ENCODE assay signal across 8 cellular contexts in the genomic region with DNA sequence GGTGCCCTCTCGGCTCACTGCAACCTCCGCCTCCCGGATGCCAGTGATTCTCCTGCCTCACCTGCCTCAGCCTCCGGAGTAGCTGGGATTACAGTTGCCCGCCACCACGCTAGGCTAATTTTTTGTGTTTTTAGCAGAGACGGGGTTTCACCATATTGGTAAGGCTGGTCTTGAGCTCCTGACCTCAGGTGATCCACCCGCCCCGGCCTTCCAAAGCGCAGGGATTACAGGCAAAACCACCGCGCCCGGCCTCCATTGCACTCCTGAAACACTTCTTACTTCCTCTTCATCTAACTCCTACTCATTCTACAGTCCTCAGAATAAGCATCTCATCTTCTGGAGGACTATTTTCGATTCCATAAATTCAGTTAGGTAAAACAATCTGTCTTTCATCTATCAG. TPM values are rescaled to one million over a fixed set of nuclear protein-coding genes. Genes with fewer than 3 reads are reported as not detected.
A peak's percentile ranks its signal among the peaks of the same experiment; 100 is the strongest.
DNase-seq lines count a peak whose midpoint lies in the region; ATAC-seq and TF ChIP-seq lines count a peak whose summit lies in the region.
"Not testable (repeated sequence)": the region's sequence is repeated elsewhere in the genome, so short reads cannot be mapped to it uniquely, and the experiment has no call there.

No MANE protein-coding gene starts in this region.

- not testable (repeated sequence) for H4K20me1 ChIP-seq in hepatocyte (ENCODE audit: insufficient read depth, poor library complexity, severe bottlenecking)

- not testable (repeated sequence) for H3K9me2 ChIP-seq in hepatocyte (replicated peaks; ENCODE audit: insufficient read depth)

- not testable (repeated sequence) for H3K9me3 Mint-ChIP-seq in activated T-helper 1 cell treated with anti-CD3 and anti-CD28 coated beads, Interleukin-12 subunit alpha, Interleukin-12 subunit beta, Interleukin-2, Interleukin-4 antibody, amounts not matched to agents 30 ng/mL and 10 ng/mL and 1 ng/mL, durations not matched to agents 14 hours and 24 hours and 36 hours; dendritic cell treated with granulocyte-macrophage colony-stimulating factor and Interleukin-4, amounts not matched to agents 40 ng/mL and 50 ng/mL, for 4 days; nephron; stimulated activated naive B cell treated with anti-CD40 and anti-IgM and Interleukin-4, amounts not matched to agents 10 μg/mL and 1 μg/mL and 100 μg/mL, for 72 hours

- peak overlapping the region; percentile 77 for H3K4me2 ChIP-seq in hepatocyte

- not testable (repeated sequence) for H2AFZ ChIP-seq in hepatocyte

- peak overlapping the region; percentile 88 for H3K27ac Mint-ChIP-seq in activated T-helper 1 cell treated with anti-CD3 and anti-CD28 coated beads, Interleukin-12 subunit alpha, Interleukin-12 subunit beta, Interleukin-2, Interleukin-4 antibody, amounts not matched to agents 30 ng/mL and 10 ng/mL and 1 ng/mL, durations not matched to agents 14 hours and 24 hours and 36 hours
- H3K27ac Mint-ChIP-seq in dendritic cell treated with granulocyte-macrophage colony-stimulating factor and Interleukin-4, amounts not matched to agents 40 ng/mL and 50 ng/mL, for 4 days; nephron: not testable (repeated sequence)
- H3K27ac Mint-ChIP-seq in stimulated activated naive B cell treated with anti-CD40 and anti-IgM and Interleukin-4, amounts not matched to agents 10 μg/mL and 1 μg/mL and 100 μg/mL, for 72 hours: peak overlapping the region; percentile 14

- H3K4me1 Mint-ChIP-seq in activated T-helper 1 cell treated with anti-CD3 and anti-CD28 coated beads, Interleukin-12 subunit alpha, Interleukin-12 subunit beta, Interleukin-2, Interleukin-4 antibody, amounts not matched to agents 30 ng/mL and 10 ng/mL and 1 ng/mL, durations not matched to agents 14 hours and 24 hours and 36 hours (ENCODE audit: low read depth): peaks cover 37% of the 10 kb centered on the region
- peaks cover 44% of the 10 kb centered on the region for H3K4me1 Mint-ChIP-seq in dendritic cell treated with granulocyte-macrophage colony-stimulating factor and Interleukin-4, amounts not matched to agents 40 ng/mL and 50 ng/mL, for 4 days (ENCODE audit: low read depth)
- H3K4me1 Mint-ChIP-seq in nephron: peaks cover 35% of the 10 kb centered on the region
- peaks cover 22 to 40% of the 10 kb centered on the region in 2 donors for H3K4me1 Mint-ChIP-seq in stimulated activated naive B cell treated with anti-CD40 and anti-IgM and Interleukin-4, amounts not matched to agents 10 μg/mL and 1 μg/mL and 100 μg/mL, for 72 hours

- H3K4me3 ChIP-seq in BE2C (ENCODE audit: low read depth, low read length): peak overlapping the region; percentile 80
- H3K4me3 ChIP-seq in HFF-Myc (replicated peaks; ENCODE audit: low read depth, low read length): peak overlapping the region; percentile 59
- H3K4me3 ChIP-seq in hepatocyte: peak overlapping the region; percentile 66

- not testable (repeated sequence) for H3K9me3 ChIP-seq in BE2C; hepatocyte (ENCODE audit: low read depth)

- ATAC-seq in stimulated activated naive B cell treated with anti-CD40 and anti-IgM and Interleukin-4, amounts not matched to agents 10 μg/mL and 1 μg/mL and 100 μg/mL, for 72 hours (replicated peaks): not testable (repeated sequence)

- WGBS in hepatocyte (ENCODE audit: low lambda C conversion rate, missing lambda C conversion rate): 65% methylated on average over 14 of the region's 14 CpGs

- not testable (repeated sequence) for H3K36me3 ChIP-seq in BE2C; hepatocyte (replicated peaks; ENCODE audit: insufficient read depth, low read depth)

- intact Hi-C loops in activated T-helper 1 cell treated with anti-CD3 and anti-CD28 coated beads, Interleukin-12 subunit alpha, Interleukin-12 subunit beta, Interleukin-2, Interleukin-4 antibody, amounts not matched to agents 30 ng/mL and 10 ng/mL and 1 ng/mL, durations not matched to agents 14 hours and 24 hours and 36 hours (cut with micrococcal nuclease); dendritic cell treated with granulocyte-macrophage colony-stimulating factor and Interleukin-4, amounts not matched to agents 40 ng/mL and 50 ng/mL, for 4 days (cut with micrococcal nuclease): not testable (repeated sequence)

- not testable (repeated sequence) for H3K27me3 Mint-ChIP-seq in activated T-helper 1 cell treated with anti-CD3 and anti-CD28 coated beads, Interleukin-12 subunit alpha, Interleukin-12 subunit beta, Interleukin-2, Interleukin-4 antibody, amounts not matched to agents 30 ng/mL and 10 ng/mL and 1 ng/mL, durations not matched to agents 14 hours and 24 hours and 36 hours (ENCODE audit: insufficient read depth); dendritic cell treated with granulocyte-macrophage colony-stimulating factor and Interleukin-4, amounts not matched to agents 40 ng/mL and 50 ng/mL, for 4 days; nephron (ENCODE audit: low read depth); stimulated activated naive B cell treated with anti-CD40 and anti-IgM and Interleukin-4, amounts not matched to agents 10 μg/mL and 1 μg/mL and 100 μg/mL, for 72 hours

- H3K79me2 ChIP-seq in hepatocyte: peaks cover 74% of the 10 kb centered on the region

- not testable (repeated sequence) for H3K27me3 ChIP-seq in BE2C, hepatocyte

- not testable (repeated sequence) for DNase-seq in BE2C; HFF-Myc (ENCODE audit: extremely low read depth, low read depth); activated T-helper 1 cell treated with anti-CD3 and anti-CD28 coated beads, Interleukin-12 subunit alpha, Interleukin-12 subunit beta, Interleukin-2, Interleukin-4 antibody, amounts not matched to agents 30 ng/mL and 10 ng/mL and 1 ng/mL, durations not matched to agents 14 hours and 24 hours and 36 hours (ENCODE audit: low spot score); hepatocyte (ENCODE audit: low spot score); stimulated activated naive B cell treated with anti-CD40 and anti-IgM and Interleukin-4, amounts not matched to agents 10 μg/mL and 1 μg/mL and 100 μg/mL, for 72 hours
- DNase-seq in RKO (ENCODE audit: low spot score): peak; percentile 20

- not testable (repeated sequence) for TF ChIP-seq CTCF in BE2C (IDR thresholded peaks at IDR 0.05; ENCODE audit: low read depth, low read length); HFF-Myc (IDR thresholded peaks at IDR 0.05; ENCODE audit: low read depth, low read length, missing control alignments); hepatocyte (IDR thresholded peaks at IDR 0.05; ENCODE audit: poor library complexity); nephron (IDR thresholded peaks at IDR 0.05; ENCODE audit: unreplicated experiment in 3 of 3)

- not testable (repeated sequence) for H3K4me1 ChIP-seq in BE2C; hepatocyte (ENCODE audit: insufficient read depth)

- H3K4me3 Mint-ChIP-seq in activated T-helper 1 cell treated with anti-CD3 and anti-CD28 coated beads, Interleukin-12 subunit alpha, Interleukin-12 subunit beta, Interleukin-2, Interleukin-4 antibody, amounts not matched to agents 30 ng/mL and 10 ng/mL and 1 ng/mL, durations not matched to agents 14 hours and 24 hours and 36 hours: peak overlapping the region; percentile 98
- peak overlapping the region; percentile 51 for H3K4me3 Mint-ChIP-seq in dendritic cell treated with granulocyte-macrophage colony-stimulating factor and Interleukin-4, amounts not matched to agents 40 ng/mL and 50 ng/mL, for 4 days
- peak overlapping the region; percentile 99 to 100 (median 100) for H3K4me3 Mint-ChIP-seq in nephron
- H3K4me3 Mint-ChIP-seq in stimulated activated naive B cell treated with anti-CD40 and anti-IgM and Interleukin-4, amounts not matched to agents 10 μg/mL and 1 μg/mL and 100 μg/mL, for 72 hours: peak overlapping the region; percentile 96

- H3K27ac ChIP-seq in hepatocyte: peak overlapping the region; percentile 74

- H3K36me3 Mint-ChIP-seq in activated T-helper 1 cell treated with anti-CD3 and anti-CD28 coated beads, Interleukin-12 subunit alpha, Interleukin-12 subunit beta, Interleukin-2, Interleukin-4 antibody, amounts not matched to agents 30 ng/mL and 10 ng/mL and 1 ng/mL, durations not matched to agents 14 hours and 24 hours and 36 hours (ENCODE audit: low read depth): peaks cover 12% of the 10 kb centered on the region
- peaks cover 39% of the 10 kb centered on the region for H3K36me3 Mint-ChIP-seq in dendritic cell treated with granulocyte-macrophage colony-stimulating factor and Interleukin-4, amounts not matched to agents 40 ng/mL and 50 ng/mL, for 4 days (ENCODE audit: low read depth)
- peaks cover 16% of the 10 kb centered on the region for H3K36me3 Mint-ChIP-seq in nephron (ENCODE audit: low read depth)
- H3K36me3 Mint-ChIP-seq in stimulated activated naive B cell treated with anti-CD40 and anti-IgM and Interleukin-4, amounts not matched to agents 10 μg/mL and 1 μg/mL and 100 μg/mL, for 72 hours: peaks cover 7 to 24% of the 10 kb centered on the region in 2 donors

RNA-seq across cellular contexts. Expression of gene TIMM23, which starts 1.3 kb away (rescaled TPM):
- polyA plus RNA-seq in BE2C (2012; ENCODE audit: insufficient read depth, insufficient read length, low read depth): 124 TPM
- total RNA-seq in activated T-helper 1 cell treated with anti-CD3 and anti-CD28 coated beads, Interleukin-12 subunit alpha, Interleukin-12 subunit beta, Interleukin-2, Interleukin-4 antibody, amounts not matched to agents 30 ng/mL and 10 ng/mL and 1 ng/mL, durations not matched to agents 14 hours and 24 hours and 36 hours: 102 and 107 TPM in 2 replicates
- 76.4 and 80.7 TPM in 2 replicates for total RNA-seq in hepatocyte
- polyA plus RNA-seq in hepatocyte: 122 and 144 TPM in 2 replicates

RNA-seq across cellular contexts. Expression of gene NCOA4, which starts 59.4 kb away (rescaled TPM):
- polyA plus RNA-seq in BE2C (2012; ENCODE audit: insufficient read depth, insufficient read length, low read depth): 67.3 TPM
- 101 and 102 TPM in 2 replicates for total RNA-seq in activated T-helper 1 cell treated with anti-CD3 and anti-CD28 coated beads, Interleukin-12 subunit alpha, Interleukin-12 subunit beta, Interleukin-2, Interleukin-4 antibody, amounts not matched to agents 30 ng/mL and 10 ng/mL and 1 ng/mL, durations not matched to agents 14 hours and 24 hours and 36 hours
- total RNA-seq in hepatocyte: 171 and 174 TPM in 2 replicates
- polyA plus RNA-seq in hepatocyte: 66.9 and 81.8 TPM in 2 replicates
